ENCODE assay signal across 9 cellular contexts in genomic region chr15:75672646-75673425, GRCh38. TPM values are rescaled to one million over a fixed set of nuclear protein-coding genes. Genes with fewer than 3 reads are reported as not detected.
A peak's percentile ranks its signal among the peaks of the same experiment; 100 is the strongest.
DNase-seq lines count a peak whose midpoint lies in the region; ATAC-seq, FAIRE-seq and TF ChIP-seq lines count a peak whose summit lies in the region.
"Had no signal": no experiment of that assay in that cellular context is flagged by ENCODE, and none has a peak within 500 bp of the region (broad histone marks: within the 10 kb centered on the region; RNA-seq: fewer than 3 reads in every experiment).

No MANE protein-coding gene starts in this region.

- H3K27me3 ChIP-seq in left lung (no peaks in the 10 kb centered on the region), testis (no peaks in the 10 kb centered on the region)

- peaks cover 76% of the 10 kb centered on the region for H3K4me1 Mint-ChIP-seq in chondrocyte (ENCODE audit: low read depth)

- peaks cover 14 to 16% of the 10 kb centered on the region in 2 donors for H3K4me1 ChIP-seq in left lung
- peaks cover 27% of the 10 kb centered on the region for H3K4me1 ChIP-seq in testis

- H3K4me3 Mint-ChIP-seq in chondrocyte (ENCODE audit: unreplicated experiment), result peak overlapping the region; percentile 12
- H3K4me3 Mint-ChIP-seq: T-helper 1 cell treated with Interleukin-12 subunit alpha and Interleukin-12 subunit beta and Interleukin-4 antibody, amounts not matched to agents 30 μg/mL and 1 μg/mL, for 36 hours had no signal

- H3K36me3 Mint-ChIP-seq in chondrocyte (ENCODE audit: low read depth), result peaks cover 7% of the 10 kb centered on the region

- H3K27me3 Mint-ChIP-seq in chondrocyte (ENCODE audit: low read depth), result no peaks in the 10 kb centered on the region

- TF ChIP-seq POLR2A in testis (IDR thresholded peaks at IDR 0.05) (no peak), H54 (IDR thresholded peaks at IDR 0.05; ENCODE audit: low read depth, low read length) (no peak)

- H3K9me3 ChIP-seq in left lung (no peaks in the 10 kb centered on the region), testis (no peaks in the 10 kb centered on the region)

- H3K27ac ChIP-seq in left lung (peak overlapping the region; percentile 57 to 76), testis (peak overlapping the region in 1 of 2 donors; percentile 75)

- ATAC-seq in left lung, result peak; percentile 63

- peak overlapping the region; percentile 92 for H3K27ac Mint-ChIP-seq in chondrocyte (ENCODE audit: unreplicated experiment)
- H3K27ac Mint-ChIP-seq: T-helper 1 cell treated with Interleukin-12 subunit alpha and Interleukin-12 subunit beta and Interleukin-4 antibody, amounts not matched to agents 30 μg/mL and 1 μg/mL, for 36 hours had no signal

- H3K9me3 Mint-ChIP-seq in chondrocyte (ENCODE audit: low read depth), result no peaks in the 10 kb centered on the region
- H3K9me3 Mint-ChIP-seq: T-helper 1 cell treated with Interleukin-12 subunit alpha and Interleukin-12 subunit beta and Interleukin-4 antibody, amounts not matched to agents 30 μg/mL and 1 μg/mL, for 36 hours had no signal

- TF ChIP-seq CTCF in chondrocyte (IDR thresholded peaks at IDR 0.05), result no peak
- TF ChIP-seq CTCF in left lung (IDR thresholded peaks at IDR 0.05), result no peak
- TF ChIP-seq CTCF in testis (IDR thresholded peaks at IDR 0.05), result no peak
- TF ChIP-seq CTCF in GM20000 (IDR thresholded peaks at IDR 0.05; ENCODE audit: extremely low read depth, missing control alignments), result no peak

- intact Hi-C loops in left lung (cut with DNase I), result no loop called here
- intact Hi-C loops in testis (cut with DNase I; ENCODE audit: low total_unique reads), result no loop called here

- FAIRE-seq in HTR-8/SVneo (lab: Jason Lieb, UNC), result peak; percentile 49
- no peak for FAIRE-seq in H54 (lab: Jason Lieb, UNC)

- WGBS in testis, 2 donors, result 44 to 48% methylated on average over 12 to 14 of the region's 14 CpGs

- no peak overlapping the region for H3K4me3 ChIP-seq in left lung
- no peak overlapping the region for H3K4me3 ChIP-seq in testis

- DNase-seq in HTR-8/SVneo (ENCODE audit: insufficient read length, low spot score) (no peak), chondrocyte (ENCODE audit: low spot score) (no peak), left lung (no peak), testis (peak; percentile 32), NCI-H1092 treated with DMSO at 0.1 percent for 48 hours (lab: John Stamatoyannopoulos, UW) (no peak), NCI-H774 (lab: John Stamatoyannopoulos, UW) (no peak), GM20000 (ENCODE audit: low spot score) (no peak), H54 (ENCODE audit: insufficient read length, low spot score) (no peak)

- H3K36me3 ChIP-seq in left lung (no peaks in the 10 kb centered on the region), testis (ENCODE audit: low read depth, missing control alignments) (no peaks in the 10 kb centered on the region)

RNA-seq across cellular contexts. Expression of gene SNX33, which starts 25.1 kb away (rescaled TPM):
- total RNA-seq in chondrocyte (21.6 to 31.2 TPM (median 30.2 TPM) in 3 replicates), left lung (10 to 100 TPM; 21.4 to 34.7 TPM), testis (10 to 100 TPM in 1 of 2 donors, 1 to 10 TPM in 1; 8.3 to 11.5 TPM)
- 10.5 TPM for polyA plus RNA-seq in testis (ENCODE audit: insufficient read depth, low read depth, low replicate concordance)

RNA-seq across cellular contexts. Expression of gene IMP3, which starts 32.8 kb away (rescaled TPM):
- total RNA-seq in chondrocyte (28.7 to 30.0 TPM (median 29.0 TPM) in 3 replicates), left lung (10 to 100 TPM; 52.8 to 69.9 TPM), testis (100 to 1,000 TPM in 1 of 2 donors, 10 to 100 TPM in 1; 87.5 to 111 TPM)
- 32.6 TPM for polyA plus RNA-seq in testis (ENCODE audit: insufficient read depth, low read depth, low replicate concordance)

RNA-seq across cellular contexts. Expression of gene CSPG4, which starts 39.8 kb away (rescaled TPM):
- total RNA-seq in chondrocyte (302 to 607 TPM (median 595 TPM) in 3 replicates), left lung (10 to 100 TPM; 22.5 to 24.7 TPM), testis (1 to 10 TPM; 5.2 to 6.5 TPM)
- polyA plus RNA-seq in testis (ENCODE audit: insufficient read depth, low read depth, low replicate concordance), result 4.4 TPM

RNA-seq across cellular contexts. Expression of gene SNUPN, which starts 47.3 kb away (rescaled TPM):
- total RNA-seq in chondrocyte, result 18.6 to 22.7 TPM (median 21.7 TPM) in 3 replicates
- 10 to 100 TPM; 23.6 to 23.8 TPM for total RNA-seq in left lung
- 10 to 100 TPM; 37.0 to 44.6 TPM for total RNA-seq in testis
- polyA plus RNA-seq in testis (ENCODE audit: insufficient read depth, low read depth, low replicate concordance), result 97.5 TPM

Comparison
In these comparisons a context has a peak if more than half of its experiments do, and no peak if none do; other contexts are left out.
1. RNA of gene CSPG4, which starts 39.8 kb away (total RNA-seq): 302 to 607 TPM in chondrocyte; 22.5 to 24.7 TPM in left lung and 5.2 to 6.5 TPM in testis; every median in the first group is over 10 times any median in the second.